10 cellular contexts compared by ENCODE assay signal in the genomic region with DNA sequence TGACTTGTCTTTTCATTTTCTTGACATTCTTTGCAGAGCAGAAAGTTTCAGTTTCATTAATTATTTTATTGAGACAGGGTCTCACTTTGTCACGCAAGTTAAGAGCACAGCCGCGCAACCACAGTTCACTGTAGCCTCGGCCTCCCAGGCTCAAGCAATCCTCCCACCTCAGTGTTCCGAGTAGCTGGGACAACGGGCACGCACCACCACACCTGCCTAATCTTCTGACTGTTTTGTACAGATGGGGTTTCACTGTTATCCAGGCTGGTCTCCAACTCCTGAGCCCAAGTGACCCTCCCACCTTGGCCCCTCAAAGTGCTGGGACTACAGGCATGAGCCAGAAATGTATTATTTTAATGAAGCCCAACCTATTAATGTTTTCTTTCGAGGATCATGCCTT. TPM values are rescaled to one million over a fixed set of nuclear protein-coding genes. Genes with fewer than 3 reads are reported as not detected.
"Had no signal": no experiment of that assay in that cellular context is flagged by ENCODE, and none has a peak within 500 bp of the region (broad histone marks: within the 10 kb centered on the region; RNA-seq: fewer than 3 reads in every experiment).

No MANE protein-coding gene starts in this region.

- H3K36me3 ChIP-seq: neutrophil had no signal

- H3K9me3 Mint-ChIP-seq: activated CD4-positive, alpha-beta T cell treated with anti-CD3 and anti-CD28 coated beads, Interleukin-2, amount 10 ng/mL, durations not matched to agents 7 days and 5 days; activated T-helper 2 cell treated with anti-CD3 and anti-CD28 coated beads, Interferon-gamma antibody, Interleukin-2, Interleukin-4, amounts not matched to agents 10 μg/mL and 5 μg/mL and 100 μg/mL, durations not matched to agents 14 hours and 24 hours and 36 hours had no signal

- DNase-seq: activated CD4-positive, alpha-beta T cell treated with anti-CD3 and anti-CD28 coated beads, Interleukin-2, amount 10 ng/mL, durations not matched to agents 7 days and 5 days; activated naive CD4-positive, alpha-beta T cell treated with anti-CD3 and anti-CD28 coated beads, Interleukin-2, amount 50 U/mL, for 16 hours; brain microvascular endothelial cell; foreskin keratinocyte; islet precursor cell; T1000 had no signal

- H3K4me3 ChIP-seq: smooth muscle cell had no signal

- H3K27ac ChIP-seq: brain microvascular endothelial cell, foreskin keratinocyte, neutrophil had no signal

- H3K27ac Mint-ChIP-seq: activated CD4-positive, alpha-beta T cell treated with anti-CD3 and anti-CD28 coated beads, Interleukin-2, amount 10 ng/mL, durations not matched to agents 7 days and 5 days; activated T-helper 2 cell treated with anti-CD3 and anti-CD28 coated beads, Interferon-gamma antibody, Interleukin-2, Interleukin-4, amounts not matched to agents 10 μg/mL and 5 μg/mL and 100 μg/mL, durations not matched to agents 14 hours and 24 hours and 36 hours had no signal

- H3K4me3 Mint-ChIP-seq: activated CD4-positive, alpha-beta T cell treated with anti-CD3 and anti-CD28 coated beads, Interleukin-2, amount 10 ng/mL, durations not matched to agents 7 days and 5 days had no signal

- ATAC-seq: foreskin keratinocyte, right cardiac atrium had no signal

- H3K27me3 ChIP-seq: brain microvascular endothelial cell, foreskin keratinocyte, neutrophil had no signal

- H3K9me3 ChIP-seq: neutrophil had no signal

RNA-seq across cellular contexts. Expression of a gene that starts 31.9 kb away (rescaled TPM):
- total RNA-seq: activated CD4-positive, alpha-beta T cell treated with anti-CD3 and anti-CD28 coated beads, Interleukin-2, amount 10 ng/mL, durations not matched to agents 7 days and 5 days; foreskin keratinocyte had no signal
- polyA plus RNA-seq: foreskin keratinocyte had no signal
